ENCODE assay signal across 9 cellular contexts in genomic region chr9:104836235-104836634, GRCh38.
DNase-seq lines count a peak whose midpoint lies in the region; ATAC-seq and TF ChIP-seq lines count a peak whose summit lies in the region.
"Had no signal": no experiment of that assay in that cellular context is flagged by ENCODE, and none has a peak within 500 bp of the region (broad histone marks: within the 10 kb centered on the region; RNA-seq: fewer than 3 reads in every experiment).

No MANE protein-coding gene starts in this region.

- no peak overlapping the region for H2AFZ ChIP-seq in GM23338

- no peaks in the 10 kb centered on the region for H3K4me1 Mint-ChIP-seq in GM23338
- peaks cover 9% of the 10 kb centered on the region for H3K4me1 Mint-ChIP-seq in mesothelial cell of epicardium
- no peaks in the 10 kb centered on the region for H3K4me1 Mint-ChIP-seq in activated T-cell treated with anti-CD3 and anti-CD28 coated beads, Interleukin-2, amount 50 U/mL, for 72 hours (ENCODE audit: low read depth)

- H3K9me3 Mint-ChIP-seq in GM23338: no peaks in the 10 kb centered on the region
- no peaks in the 10 kb centered on the region for H3K9me3 Mint-ChIP-seq in mesothelial cell of epicardium
- H3K9me3 Mint-ChIP-seq in activated T-cell treated with anti-CD3 and anti-CD28 coated beads, Interleukin-2, amount 50 U/mL, for 72 hours: no peaks in the 10 kb centered on the region

- H3K4me3 ChIP-seq in GM23338 (no peak overlapping the region), WERI-Rb-1 (ENCODE audit: low read depth, low read length) (no peak overlapping the region)

- peaks cover 6% of the 10 kb centered on the region; the same call in 1 of the 2 replicates for H3K4me1 ChIP-seq in GM23338 (ENCODE audit: insufficient read depth)

- H3K9me2 ChIP-seq in GM23338 (ENCODE audit: insufficient read depth): no peaks in the 10 kb centered on the region

- H4K20me1 ChIP-seq in GM23338 (replicated peaks; ENCODE audit: insufficient read depth): no peaks in the 10 kb centered on the region

- H3K36me3 ChIP-seq in GM23338 (ENCODE audit: insufficient read depth) (no peaks in the 10 kb centered on the region), WERI-Rb-1 (peaks cover 6% of the 10 kb centered on the region)

- H3K27me3 Mint-ChIP-seq in GM23338 (ENCODE audit: insufficient read depth, low read depth, poor library complexity): no peaks in the 10 kb centered on the region
- H3K27me3 Mint-ChIP-seq in mesothelial cell of epicardium (ENCODE audit: low read depth): no peaks in the 10 kb centered on the region
- H3K27me3 Mint-ChIP-seq in activated T-cell treated with anti-CD3 and anti-CD28 coated beads, Interleukin-2, amount 50 U/mL, for 72 hours (ENCODE audit: low read depth): no peaks in the 10 kb centered on the region

- no peak overlapping the region for H3K4me3 Mint-ChIP-seq in GM23338
- no peak overlapping the region for H3K4me3 Mint-ChIP-seq in mesothelial cell of epicardium
- H3K4me3 Mint-ChIP-seq in activated T-cell treated with anti-CD3 and anti-CD28 coated beads, Interleukin-2, amount 50 U/mL, for 72 hours: no peak overlapping the region

- DNase-seq in GM23338 (ENCODE audit: low spot score) (peak; percentile 29), NCI-H1417 (lab: John Stamatoyannopoulos, UW) (peak; percentile 57 to 95 (median 90)), WERI-Rb-1 (peak; percentile 23), mesothelial cell of epicardium (ENCODE audit: low spot score in 2 of 2, unreplicated experiment in 2 of 2) (no peak), hepatic stellate cell (ENCODE audit: low spot score) (no peak)
- no peak for DNase-seq in activated T-cell treated with anti-CD3 and anti-CD28 coated beads, Interleukin-2, amount 50 U/mL, for 72 hours
- no peak for DNase-seq in activated T-cell treated with anti-CD3 and anti-CD28 coated beads, Interleukin-2, amount 50 U/mL, for 48 hours

- no peaks in the 10 kb centered on the region for H3K27me3 ChIP-seq in GM23338 (ENCODE audit: insufficient read depth)
- H3K27me3 ChIP-seq in WERI-Rb-1 (ENCODE audit: insufficient read depth, low read depth, severe bottlenecking): no peaks in the 10 kb centered on the region

- H3K27ac Mint-ChIP-seq in GM23338 (peak overlapping the region; percentile 15; the same call in 1 of the 2 replicates), mesothelial cell of epicardium (peak overlapping the region; percentile 45)
- no peak overlapping the region for H3K27ac Mint-ChIP-seq in activated T-cell treated with anti-CD3 and anti-CD28 coated beads, Interleukin-2, amount 50 U/mL, for 72 hours

- ATAC-seq in GM23338: no peak
- ATAC-seq in activated T-cell treated with anti-CD3 and anti-CD28 coated beads, Interleukin-2, amount 50 U/mL, for 72 hours (replicated peaks in 1 of 2): no peak
- no peak for ATAC-seq in HG03565 (IDR thresholded peaks at IDR 0.05; ENCODE audit: unreplicated experiment)

- no peaks in the 10 kb centered on the region for H3K9me3 ChIP-seq in WERI-Rb-1 (ENCODE audit: severe bottlenecking)

- H3K27ac ChIP-seq in GM23338 (ENCODE audit: low read depth) (no peak overlapping the region), WERI-Rb-1 (peak overlapping the region; percentile 13; the same call in 1 of the 2 replicates)
- H3K27ac ChIP-seq: epithelial cell of prostate had no signal

- H3K4me2 ChIP-seq in GM23338: no peak overlapping the region

- H3K79me2 ChIP-seq in GM23338 (replicated peaks; ENCODE audit: insufficient read depth): no peaks in the 10 kb centered on the region

- H3K36me3 Mint-ChIP-seq in GM23338 (ENCODE audit: low read depth) (peaks cover 38% of the 10 kb centered on the region), mesothelial cell of epicardium (peaks cover 29% of the 10 kb centered on the region)
- peaks cover 0 to 3% of the 10 kb centered on the region in 2 donors for H3K36me3 Mint-ChIP-seq in activated T-cell treated with anti-CD3 and anti-CD28 coated beads, Interleukin-2, amount 50 U/mL, for 72 hours (ENCODE audit: insufficient read depth in 2 of 2)

- no peaks in the 10 kb centered on the region for H3F3A ChIP-seq in GM23338 (replicated peaks; ENCODE audit: low read depth)

- no peak for TF ChIP-seq CTCF in GM23338 (conservative IDR thresholded peaks at IDR 0.05; ENCODE audit: low read depth in 2 of 2)
- TF ChIP-seq CTCF in WERI-Rb-1 (IDR thresholded peaks at IDR 0.05; ENCODE audit: low read depth, low read length): no peak
- TF ChIP-seq CTCF in mesothelial cell of epicardium (IDR thresholded peaks at IDR 0.05; ENCODE audit: unreplicated experiment): no peak

TF ChIP-seq in GM23338, 12 proteins besides CTCF, POLR2A, EP300 and RAD21 (continues in another document):
- no peak for TF ChIP-seq ZNF114 (CRISPR knock-in tag; IDR thresholded peaks at IDR 0.05)
- TF ChIP-seq, protein P1, sequence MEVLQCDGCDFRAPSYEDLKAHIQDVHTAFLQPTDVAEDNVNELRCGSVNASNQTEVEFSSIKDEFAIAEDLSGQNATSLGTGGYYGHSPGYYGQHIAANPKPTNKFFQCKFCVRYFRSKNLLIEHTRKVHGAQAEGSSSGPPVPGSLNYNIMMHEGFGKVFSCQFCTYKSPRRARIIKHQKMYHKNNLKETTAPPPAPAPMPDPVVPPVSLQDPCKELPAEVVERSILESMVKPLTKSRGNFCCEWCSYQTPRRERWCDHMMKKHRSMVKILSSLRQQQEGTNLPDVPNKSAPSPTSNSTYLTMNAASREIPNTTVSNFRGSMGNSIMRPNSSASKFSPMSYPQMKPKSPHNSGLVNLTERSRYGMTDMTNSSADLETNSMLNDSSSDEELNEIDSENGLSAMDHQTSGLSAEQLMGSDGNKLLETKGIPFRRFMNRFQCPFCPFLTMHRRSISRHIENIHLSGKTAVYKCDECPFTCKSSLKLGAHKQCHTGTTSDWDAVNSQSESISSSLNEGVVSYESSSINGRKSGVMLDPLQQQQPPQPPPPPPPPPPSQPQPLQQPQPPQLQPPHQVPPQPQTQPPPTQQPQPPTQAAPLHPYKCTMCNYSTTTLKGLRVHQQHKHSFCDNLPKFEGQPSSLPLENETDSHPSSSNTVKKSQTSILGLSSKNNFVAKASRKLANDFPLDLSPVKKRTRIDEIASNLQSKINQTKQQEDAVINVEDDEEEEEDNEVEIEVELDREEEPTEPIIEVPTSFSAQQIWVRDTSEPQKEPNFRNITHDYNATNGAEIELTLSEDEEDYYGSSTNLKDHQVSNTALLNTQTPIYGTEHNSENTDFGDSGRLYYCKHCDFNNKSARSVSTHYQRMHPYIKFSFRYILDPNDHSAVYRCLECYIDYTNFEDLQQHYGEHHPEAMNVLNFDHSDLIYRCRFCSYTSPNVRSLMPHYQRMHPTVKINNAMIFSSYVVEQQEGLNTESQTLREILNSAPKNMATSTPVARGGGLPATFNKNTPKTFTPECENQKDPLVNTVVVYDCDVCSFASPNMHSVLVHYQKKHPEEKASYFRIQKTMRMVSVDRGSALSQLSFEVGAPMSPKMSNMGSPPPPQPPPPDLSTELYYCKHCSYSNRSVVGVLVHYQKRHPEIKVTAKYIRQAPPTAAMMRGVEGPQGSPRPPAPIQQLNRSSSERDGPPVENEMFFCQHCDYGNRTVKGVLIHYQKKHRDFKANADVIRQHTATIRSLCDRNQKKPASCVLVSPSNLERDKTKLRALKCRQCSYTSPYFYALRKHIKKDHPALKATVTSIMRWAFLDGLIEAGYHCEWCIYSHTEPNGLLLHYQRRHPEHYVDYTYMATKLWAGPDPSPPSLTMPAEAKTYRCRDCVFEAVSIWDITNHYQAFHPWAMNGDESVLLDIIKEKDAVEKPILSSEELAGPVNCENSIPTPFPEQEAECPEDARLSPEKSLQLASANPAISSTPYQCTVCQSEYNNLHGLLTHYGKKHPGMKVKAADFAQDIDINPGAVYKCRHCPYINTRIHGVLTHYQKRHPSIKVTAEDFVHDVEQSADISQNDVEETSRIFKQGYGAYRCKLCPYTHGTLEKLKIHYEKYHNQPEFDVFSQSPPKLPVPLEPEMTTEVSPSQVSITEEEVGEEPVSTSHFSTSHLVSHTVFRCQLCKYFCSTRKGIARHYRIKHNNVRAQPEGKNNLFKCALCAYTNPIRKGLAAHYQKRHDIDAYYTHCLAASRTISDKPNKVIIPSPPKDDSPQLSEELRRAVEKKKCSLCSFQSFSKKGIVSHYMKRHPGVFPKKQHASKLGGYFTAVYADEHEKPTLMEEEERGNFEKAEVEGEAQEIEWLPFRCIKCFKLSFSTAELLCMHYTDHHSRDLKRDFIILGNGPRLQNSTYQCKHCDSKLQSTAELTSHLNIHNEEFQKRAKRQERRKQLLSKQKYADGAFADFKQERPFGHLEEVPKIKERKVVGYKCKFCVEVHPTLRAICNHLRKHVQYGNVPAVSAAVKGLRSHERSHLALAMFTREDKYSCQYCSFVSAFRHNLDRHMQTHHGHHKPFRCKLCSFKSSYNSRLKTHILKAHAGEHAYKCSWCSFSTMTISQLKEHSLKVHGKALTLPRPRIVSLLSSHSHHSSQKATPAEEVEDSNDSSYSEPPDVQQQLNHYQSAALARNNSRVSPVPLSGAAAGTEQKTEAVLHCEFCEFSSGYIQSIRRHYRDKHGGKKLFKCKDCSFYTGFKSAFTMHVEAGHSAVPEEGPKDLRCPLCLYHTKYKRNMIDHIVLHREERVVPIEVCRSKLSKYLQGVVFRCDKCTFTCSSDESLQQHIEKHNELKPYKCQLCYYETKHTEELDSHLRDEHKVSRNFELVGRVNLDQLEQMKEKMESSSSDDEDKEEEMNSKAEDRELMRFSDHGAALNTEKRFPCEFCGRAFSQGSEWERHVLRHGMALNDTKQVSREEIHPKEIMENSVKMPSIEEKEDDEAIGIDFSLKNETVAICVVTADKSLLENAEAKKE (CRISPR knock-in tag; IDR thresholded peaks at IDR 0.05): no peak
- TF ChIP-seq ZNF331 (CRISPR knock-in tag; IDR thresholded peaks at IDR 0.05; ENCODE audit: low read depth): no peak
- TF ChIP-seq CREB1 (CRISPR knock-in tag; IDR thresholded peaks at IDR 0.05; ENCODE audit: low read depth): no peak
- no peak for TF ChIP-seq STAT1 (IDR thresholded peaks at IDR 0.05; ENCODE audit: unreplicated experiment)
- no peak for TF ChIP-seq EZH2phosphoT487 (IDR thresholded peaks at IDR 0.05; ENCODE audit: unreplicated experiment)

Comparison
In these comparisons a context has a peak if more than half of its experiments do, and no peak if none do; other contexts are left out.
1. DNase-seq: peak in GM23338 (single experiment), NCI-H1417 (3 of 3) and WERI-Rb-1 (single experiment); none in mesothelial cell of epicardium (0 of 2), activated T-cell treated with anti-CD3 and anti-CD28 coated beads, Interleukin-2, amount 50 U/mL, for 72 hours (0 of 2), activated T-cell treated with anti-CD3 and anti-CD28 coated beads, Interleukin-2, amount 50 U/mL, for 48 hours (0 of 2) and hepatic stellate cell (single experiment).